21 cellular contexts compared by ENCODE assay signal in the genomic region with DNA sequence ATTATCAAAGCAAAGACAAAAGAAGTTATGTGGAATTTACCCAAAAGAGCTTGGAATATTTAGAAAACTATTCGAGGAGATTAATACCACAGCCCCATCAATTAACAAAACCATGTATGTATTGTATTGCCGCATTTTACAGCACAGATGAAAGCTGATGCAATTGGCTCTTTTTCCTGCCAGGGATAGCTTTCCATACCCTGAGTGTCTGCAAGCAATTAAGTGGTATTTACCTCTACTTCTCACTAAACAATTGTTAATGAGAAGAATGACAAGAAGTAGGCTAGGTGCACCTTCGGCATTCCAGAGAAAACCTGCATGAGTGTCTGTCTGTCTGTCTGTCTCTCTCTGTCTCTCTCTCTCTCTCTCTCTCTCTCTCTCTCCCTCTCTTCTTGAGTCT.
"Had no signal": no experiment of that assay in that cellular context is flagged by ENCODE, and none has a peak within 500 bp of the region (broad histone marks: within the 10 kb centered on the region; RNA-seq: fewer than 3 reads in every experiment).

No MANE protein-coding gene starts in this region.

- H3K4me1 Mint-ChIP-seq: nephron; neural progenitor cell; stimulated activated memory B cell treated with anti-CD40 and anti-IgM and Interleukin-4, amounts not matched to agents 10 μg/mL and 1 μg/mL and 100 μg/mL, for 72 hours had no signal

- H3K36me3 ChIP-seq: neural progenitor cell, sigmoid colon, tibial artery, upper lobe of right lung, uterus had no signal

- H3K9ac ChIP-seq: neural progenitor cell had no signal

- H3K4me1 ChIP-seq: neural progenitor cell, psoas muscle, sigmoid colon, testis, tibial artery, upper lobe of right lung, uterus had no signal

- ATAC-seq: left ventricle myocardium superior; naive thymus-derived CD4-positive, alpha-beta T cell; psoas muscle; right cardiac atrium; stimulated activated memory B cell treated with anti-CD40 and anti-IgM and Interleukin-4, amounts not matched to agents 10 μg/mL and 1 μg/mL and 100 μg/mL, for 72 hours; stimulated activated naive CD8-positive, alpha-beta T cell treated with anti-CD3 and anti-CD28 coated beads, Interleukin-15, Interleukin-2, amounts not matched to agents 100 U/mL and 50 U/mL, for 24 hours; upper lobe of right lung had no signal

- H3K27ac Mint-ChIP-seq: naive thymus-derived CD4-positive, alpha-beta T cell; nephron; neural progenitor cell; stimulated activated memory B cell treated with anti-CD40 and anti-IgM and Interleukin-4, amounts not matched to agents 10 μg/mL and 1 μg/mL and 100 μg/mL, for 72 hours had no signal

- H3K9me3 Mint-ChIP-seq: nephron had no signal

- H3K4me2 ChIP-seq: neural progenitor cell had no signal

- H3K4me3 ChIP-seq: lung, neural progenitor cell, psoas muscle, sigmoid colon, testis, tibial artery, upper lobe of right lung, uterus had no signal

- DNase-seq: cortex of kidney; hypothalamus; left ventricle myocardium superior; mesenchymal stem cell; midbrain; naive thymus-derived CD4-positive, alpha-beta T cell; psoas muscle; right cardiac atrium; sigmoid colon; stimulated activated CD4-positive, alpha-beta T cell treated with anti-CD3 and anti-CD28 coated beads, Interleukin-2, amount 100 ng/mL, for 24 hours; stimulated activated CD4-positive, alpha-beta T cell treated with anti-CD3 and anti-CD28 coated beads, Interleukin-4, amount 100 ng/mL, for 4 hours; stimulated activated naive CD8-positive, alpha-beta T cell treated with anti-CD3 and anti-CD28 coated beads, Interleukin-15, Interleukin-2, amounts not matched to agents 100 U/mL and 50 U/mL, for 24 hours; substantia nigra; testis; tibial artery; upper lobe of right lung; uterus had no signal

- H2AFZ ChIP-seq: neural progenitor cell had no signal

- H3K36me3 Mint-ChIP-seq: neural progenitor cell; stimulated activated memory B cell treated with anti-CD40 and anti-IgM and Interleukin-4, amounts not matched to agents 10 μg/mL and 1 μg/mL and 100 μg/mL, for 72 hours had no signal

- H3K27me3 ChIP-seq: neural progenitor cell, sigmoid colon, testis, tibial artery, upper lobe of right lung, uterus had no signal

- H3K4me3 Mint-ChIP-seq: naive thymus-derived CD4-positive, alpha-beta T cell; nephron; neural progenitor cell; stimulated activated memory B cell treated with anti-CD40 and anti-IgM and Interleukin-4, amounts not matched to agents 10 μg/mL and 1 μg/mL and 100 μg/mL, for 72 hours had no signal

- H3K27me3 Mint-ChIP-seq: stimulated activated memory B cell treated with anti-CD40 and anti-IgM and Interleukin-4, amounts not matched to agents 10 μg/mL and 1 μg/mL and 100 μg/mL, for 72 hours had no signal

- H3K27ac ChIP-seq: neural progenitor cell, psoas muscle, sigmoid colon, testis, tibial artery, upper lobe of right lung, uterus had no signal

- H3K9me3 ChIP-seq: psoas muscle, testis, tibial artery, upper lobe of right lung, uterus had no signal
